Comparison of ENCODE assay signal across 11 cellular contexts in the genomic region with DNA sequence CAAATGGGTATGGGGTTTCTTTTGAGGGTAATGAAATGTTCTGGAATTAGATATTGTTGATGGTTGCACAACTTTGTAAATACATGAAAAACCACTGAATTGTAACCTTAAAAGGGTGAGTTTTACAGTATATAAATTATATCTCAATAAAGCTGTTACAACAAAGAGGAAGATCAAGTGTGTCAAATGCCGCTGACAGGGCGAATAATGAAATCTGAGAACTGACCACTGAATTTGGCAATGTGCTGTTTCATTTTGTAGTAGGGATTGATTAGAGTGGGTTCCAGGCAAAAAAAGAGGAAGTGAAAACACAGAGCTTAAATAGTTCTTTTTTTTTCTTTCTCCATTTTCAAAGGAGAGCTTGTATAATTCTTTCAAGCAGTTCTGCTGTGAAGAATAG.
DNase-seq lines count a peak whose midpoint lies in the region; ATAC-seq and TF ChIP-seq lines count a peak whose summit lies in the region.
"Had no signal": no experiment of that assay in that cellular context is flagged by ENCODE, and none has a peak within 500 bp of the region (broad histone marks: within the 10 kb centered on the region; RNA-seq: fewer than 3 reads in every experiment).

No MANE protein-coding gene starts in this region.

- H3K27ac ChIP-seq in heart right ventricle = peak overlapping the region in 1 of 10 donors; percentile 81
- H3K27ac ChIP-seq in vagina = no peak overlapping the region
- H3K27ac ChIP-seq in CD4-positive, alpha-beta T cell (ENCODE audit: low read depth, low read length) = no peak overlapping the region
- H3K27ac ChIP-seq: psoas muscle, tibial artery had no signal

- intact Hi-C loops in heart right ventricle (cut with DNase I) (no loop called here), vagina (cut with DNase I) (no loop called here)
- intact Hi-C loops in CD4-positive, alpha-beta T cell (cut with DNase I, micrococcal nuclease) = no loop called here

- ATAC-seq in GM21619 (IDR thresholded peaks at IDR 0.05; ENCODE audit: unreplicated experiment) (peak; percentile 98), HG03565 (IDR thresholded peaks at IDR 0.05; ENCODE audit: unreplicated experiment) (peak; percentile 95), heart right ventricle (peak in 6 of 8 donors; percentile 19 to 65 (median 56))
- ATAC-seq in activated naive CD8-positive, alpha-beta T cell treated with anti-CD3 and anti-CD28 coated beads, Interleukin-2, amount 50 U/mL, for 24 hours = no peak
- ATAC-seq in CD4-positive, alpha-beta T cell (ENCODE audit: poor library complexity) = no peak

- WGBS in heart right ventricle, 2 donors = 82 to 92% methylated on average over 2 of the region's 2 CpGs

- H3K4me1 Mint-ChIP-seq in activated naive CD8-positive, alpha-beta T cell treated with anti-CD3 and anti-CD28 coated beads, Interleukin-2, amount 50 U/mL, for 24 hours = peaks cover 2% of the 10 kb centered on the region
- no peaks in the 10 kb centered on the region for H3K4me1 Mint-ChIP-seq in CD4-positive, alpha-beta T cell (ENCODE audit: low read depth)

- H3K27me3 ChIP-seq in heart right ventricle (no peaks in the 10 kb centered on the region), vagina (no peaks in the 10 kb centered on the region)
- H3K27me3 ChIP-seq in CD4-positive, alpha-beta T cell (ENCODE audit: control insufficient read depth, insufficient read depth, low read length) = no peaks in the 10 kb centered on the region
- H3K27me3 ChIP-seq: esophagus muscularis mucosa, tibial artery had no signal

- H3K4me3 Mint-ChIP-seq in activated naive CD8-positive, alpha-beta T cell treated with anti-CD3 and anti-CD28 coated beads, Interleukin-2, amount 50 U/mL, for 24 hours = no peak overlapping the region
- no peak overlapping the region for H3K4me3 Mint-ChIP-seq in CD4-positive, alpha-beta T cell

- H3K4me1 ChIP-seq in heart right ventricle (peaks cover 0 to 31% (median 0%) of the 10 kb centered on the region in 9 donors), vagina (peaks cover 13% of the 10 kb centered on the region)

- DNase-seq in GM13976 (ENCODE audit: low spot score) (peak; percentile 28), heart right ventricle (no peak), vagina (ENCODE audit: extremely low spot score in 2 of 2) (no peak), NCI-H146 (lab: John Stamatoyannopoulos, UW) (no peak)
- no peak for DNase-seq in activated naive CD8-positive, alpha-beta T cell treated with anti-CD3 and anti-CD28 coated beads, Interleukin-2, amount 50 U/mL, for 24 hours
- DNase-seq in CD4-positive, alpha-beta T cell = no peak
- DNase-seq: psoas muscle had no signal

- H3K9me3 ChIP-seq in heart right ventricle (no peaks in the 10 kb centered on the region), vagina (no peaks in the 10 kb centered on the region)
- no peaks in the 10 kb centered on the region for H3K9me3 ChIP-seq in CD4-positive, alpha-beta T cell (ENCODE audit: control insufficient read depth, low read length)
- H3K9me3 ChIP-seq: esophagus muscularis mucosa, psoas muscle, tibial artery had no signal

- TF ChIP-seq POLR2A in vagina (IDR thresholded peaks at IDR 0.05) = no peak

- H3K27ac Mint-ChIP-seq in activated naive CD8-positive, alpha-beta T cell treated with anti-CD3 and anti-CD28 coated beads, Interleukin-2, amount 50 U/mL, for 24 hours = no peak overlapping the region
- no peak overlapping the region for H3K27ac Mint-ChIP-seq in CD4-positive, alpha-beta T cell

- no peaks in the 10 kb centered on the region for H3K36me3 Mint-ChIP-seq in activated naive CD8-positive, alpha-beta T cell treated with anti-CD3 and anti-CD28 coated beads, Interleukin-2, amount 50 U/mL, for 24 hours (ENCODE audit: low read depth)
- no peaks in the 10 kb centered on the region for H3K36me3 Mint-ChIP-seq in CD4-positive, alpha-beta T cell (ENCODE audit: low read depth)

- TF ChIP-seq CTCF in GM13976 (IDR thresholded peaks at IDR 0.05; ENCODE audit: borderline replicate concordance, control extremely low read depth, extremely low read depth, insufficient read depth, missing control alignments) = no peak
- TF ChIP-seq CTCF in heart right ventricle (IDR thresholded peaks at IDR 0.05) = no peak
- no peak for TF ChIP-seq CTCF in vagina (IDR thresholded peaks at IDR 0.05)
- no peak for TF ChIP-seq CTCF in CD4-positive, alpha-beta T cell (IDR thresholded peaks at IDR 0.05)

- no peaks in the 10 kb centered on the region for H3K27me3 Mint-ChIP-seq in activated naive CD8-positive, alpha-beta T cell treated with anti-CD3 and anti-CD28 coated beads, Interleukin-2, amount 50 U/mL, for 24 hours
- H3K27me3 Mint-ChIP-seq in CD4-positive, alpha-beta T cell = no peaks in the 10 kb centered on the region

- in situ Hi-C loops in GM13976 (cut with MboI; ENCODE audit: low sequenced_read_pairs, unreplicated experiment) = no loop called here

- POLR2A ChIA-PET in CD4-positive, alpha-beta T cell (lab: Charles Lee) = no interaction called here

- H3K9me3 Mint-ChIP-seq in activated naive CD8-positive, alpha-beta T cell treated with anti-CD3 and anti-CD28 coated beads, Interleukin-2, amount 50 U/mL, for 24 hours = no peaks in the 10 kb centered on the region
- H3K9me3 Mint-ChIP-seq in CD4-positive, alpha-beta T cell = no peaks in the 10 kb centered on the region

- H3K4me3 ChIP-seq in heart right ventricle (no peak overlapping the region), vagina (no peak overlapping the region)
- H3K4me3 ChIP-seq: esophagus muscularis mucosa, psoas muscle, tibial artery had no signal

- H3K36me3 ChIP-seq in heart right ventricle (no peaks in the 10 kb centered on the region), vagina (no peaks in the 10 kb centered on the region)
- H3K36me3 ChIP-seq: esophagus muscularis mucosa, tibial artery had no signal

- CTCF ChIA-PET in CD4-positive, alpha-beta T cell (lab: Charles Lee) = interaction anchor here (1.5 kb wide), 1 partner anchor 40 kb away, joined by 4 read pairs; no protein-coding TSS in a partner anchor

Comparison
In these comparisons a context has a peak if more than half of its experiments do, and no peak if none do; other contexts are left out.
1. ATAC-seq: peak in GM21619 (single experiment), HG03565 (single experiment) and heart right ventricle (6 of 8); none in activated naive CD8-positive, alpha-beta T cell treated with anti-CD3 and anti-CD28 coated beads, Interleukin-2, amount 50 U/mL, for 24 hours (single experiment) and CD4-positive, alpha-beta T cell (single experiment).